In genomic region chr5:140342896-140343295, GRCh38 we compare ENCODE assay signal across 9 cellular contexts. TPM values are rescaled to one million over a fixed set of nuclear protein-coding genes. Genes with fewer than 3 reads are reported as not detected.
DNase-seq lines count a peak whose midpoint lies in the region; ATAC-seq and TF ChIP-seq lines count a peak whose summit lies in the region.
"Had no signal": no experiment of that assay in that cellular context is flagged by ENCODE, and none has a peak within 500 bp of the region (broad histone marks: within the 10 kb centered on the region; RNA-seq: fewer than 3 reads in every experiment).

No MANE protein-coding gene starts in this region.

- CTCF ChIA-PET in activated CD8-positive, alpha-beta memory T cell treated with anti-CD3 and anti-CD28 coated beads, Interleukin-2, amount 10 ng/mL, durations not matched to agents 7 days and 5 days (lab: Charles Lee): interaction anchor here (1.2 to 17.8 kb wide), 4 partner anchors 9 to 100 kb away, joined by 3 to 657 read pairs (median 14); no protein-coding TSS in a partner anchor

- H2AFZ ChIP-seq in OCI-LY1 (ENCODE audit: low read length): no peak overlapping the region

- H3K4me2 ChIP-seq in OCI-LY1 (ENCODE audit: low read length): peak overlapping the region; percentile 47

- intact Hi-C loops in dendritic cell treated with granulocyte-macrophage colony-stimulating factor and Interleukin-4, amounts not matched to agents 40 ng/mL and 50 ng/mL, for 4 days (cut with micrococcal nuclease): no loop called here
- intact Hi-C loops in posterior vena cava (cut with DNase I): loop anchor here in 1 of 2 donors (10.0 kb wide), 1 partner anchor 168 kb away; the partner anchor contains the start of gene CYSTM1

- peaks cover 39% of the 10 kb centered on the region; the same call in 1 of the 2 replicates for H3K36me3 ChIP-seq in OCI-LY1 (ENCODE audit: insufficient read depth, low read length)

- ATAC-seq in activated CD8-positive, alpha-beta memory T cell treated with anti-CD3 and anti-CD28 coated beads, Interleukin-2, amount 10 ng/mL, durations not matched to agents 7 days and 5 days: no peak
- peak; percentile 4 for ATAC-seq in stimulated activated naive CD8-positive, alpha-beta T cell treated with anti-CD3 and anti-CD28 coated beads, Interleukin-15, amount 100 ng/mL, for 72 hours
- no peak for ATAC-seq in GM19397 (IDR thresholded peaks at IDR 0.05; ENCODE audit: unreplicated experiment)
- no peak for ATAC-seq in HG03175 (IDR thresholded peaks at IDR 0.05; ENCODE audit: unreplicated experiment)

- peak overlapping the region; percentile 94 for H3K27ac Mint-ChIP-seq in activated CD8-positive, alpha-beta memory T cell treated with anti-CD3 and anti-CD28 coated beads, Interleukin-2, amount 10 ng/mL, durations not matched to agents 7 days and 5 days
- peak overlapping the region; percentile 83 for H3K27ac Mint-ChIP-seq in dendritic cell treated with granulocyte-macrophage colony-stimulating factor and Interleukin-4, amounts not matched to agents 40 ng/mL and 50 ng/mL, for 4 days
- H3K27ac Mint-ChIP-seq in stimulated activated naive CD8-positive, alpha-beta T cell treated with anti-CD3 and anti-CD28 coated beads, Interleukin-15, amount 100 ng/mL, for 72 hours: peak overlapping the region; percentile 92 to 97

- H3K9me2 ChIP-seq in OCI-LY1 (ENCODE audit: low read depth, low read length): no peaks in the 10 kb centered on the region

- H3K9me3 Mint-ChIP-seq in activated CD8-positive, alpha-beta memory T cell treated with anti-CD3 and anti-CD28 coated beads, Interleukin-2, amount 10 ng/mL, durations not matched to agents 7 days and 5 days (ENCODE audit: low read depth): no peaks in the 10 kb centered on the region
- H3K9me3 Mint-ChIP-seq in dendritic cell treated with granulocyte-macrophage colony-stimulating factor and Interleukin-4, amounts not matched to agents 40 ng/mL and 50 ng/mL, for 4 days: no peaks in the 10 kb centered on the region
- H3K9me3 Mint-ChIP-seq in stimulated activated naive CD8-positive, alpha-beta T cell treated with anti-CD3 and anti-CD28 coated beads, Interleukin-15, amount 100 ng/mL, for 72 hours: no peaks in the 10 kb centered on the region

- H3K9ac ChIP-seq in OCI-LY1 (ENCODE audit: low read length): peak overlapping the region; percentile 1; the same call in 1 of the 2 replicates

- peaks cover 16% of the 10 kb centered on the region; the same call in 1 of the 2 replicates for H3K79me2 ChIP-seq in OCI-LY1 (ENCODE audit: insufficient read depth, low read length)

- peak overlapping the region; percentile 80 for H3K4me3 Mint-ChIP-seq in activated CD8-positive, alpha-beta memory T cell treated with anti-CD3 and anti-CD28 coated beads, Interleukin-2, amount 10 ng/mL, durations not matched to agents 7 days and 5 days
- no peak overlapping the region for H3K4me3 Mint-ChIP-seq in dendritic cell treated with granulocyte-macrophage colony-stimulating factor and Interleukin-4, amounts not matched to agents 40 ng/mL and 50 ng/mL, for 4 days
- peak overlapping the region; percentile 75 to 87 for H3K4me3 Mint-ChIP-seq in stimulated activated naive CD8-positive, alpha-beta T cell treated with anti-CD3 and anti-CD28 coated beads, Interleukin-15, amount 100 ng/mL, for 72 hours

- H3K27ac ChIP-seq in OCI-LY1 (ENCODE audit: low read depth, low read length, poor library complexity, severe bottlenecking): peak overlapping the region; percentile 14

- H3F3A ChIP-seq in OCI-LY1 (ENCODE audit: insufficient read depth, low read length): no peaks in the 10 kb centered on the region

- DNase-seq in activated CD8-positive, alpha-beta memory T cell treated with anti-CD3 and anti-CD28 coated beads, Interleukin-2, amount 10 ng/mL, durations not matched to agents 7 days and 5 days: no peak
- no peak for DNase-seq in activated CD8-positive, alpha-beta memory T cell treated with anti-CD3 and anti-CD28 coated beads for 24 hours
- DNase-seq in stimulated activated naive CD8-positive, alpha-beta T cell treated with anti-CD3 and anti-CD28 coated beads, Interleukin-15, amount 100 ng/mL, for 72 hours: no peak
- DNase-seq in posterior vena cava (ENCODE audit: low spot score): no peak

- no peaks in the 10 kb centered on the region for H3K27me3 ChIP-seq in OCI-LY1 (ENCODE audit: insufficient read depth, low read length)

- H3K9me3 ChIP-seq in OCI-LY1 (ENCODE audit: low read length): no peaks in the 10 kb centered on the region

- no peak for TF ChIP-seq CTCF in OCI-LY1 (IDR thresholded peaks at IDR 0.05; ENCODE audit: low read length)

- H3K4me3 ChIP-seq in OCI-LY1 (ENCODE audit: low read depth, low read length, poor library complexity, severe bottlenecking): peak overlapping the region; percentile 15

- peaks cover 76% of the 10 kb centered on the region for H3K4me1 Mint-ChIP-seq in activated CD8-positive, alpha-beta memory T cell treated with anti-CD3 and anti-CD28 coated beads, Interleukin-2, amount 10 ng/mL, durations not matched to agents 7 days and 5 days
- H3K4me1 Mint-ChIP-seq in dendritic cell treated with granulocyte-macrophage colony-stimulating factor and Interleukin-4, amounts not matched to agents 40 ng/mL and 50 ng/mL, for 4 days (ENCODE audit: low read depth): peaks cover 76% of the 10 kb centered on the region
- H3K4me1 Mint-ChIP-seq in stimulated activated naive CD8-positive, alpha-beta T cell treated with anti-CD3 and anti-CD28 coated beads, Interleukin-15, amount 100 ng/mL, for 72 hours: peaks cover 70% of the 10 kb centered on the region

- peaks cover 52% of the 10 kb centered on the region for H3K4me1 ChIP-seq in OCI-LY1 (ENCODE audit: insufficient read depth, low read length, severe bottlenecking)

- H3K36me3 Mint-ChIP-seq in activated CD8-positive, alpha-beta memory T cell treated with anti-CD3 and anti-CD28 coated beads, Interleukin-2, amount 10 ng/mL, durations not matched to agents 7 days and 5 days: peaks cover 52% of the 10 kb centered on the region
- peaks cover 5% of the 10 kb centered on the region for H3K36me3 Mint-ChIP-seq in dendritic cell treated with granulocyte-macrophage colony-stimulating factor and Interleukin-4, amounts not matched to agents 40 ng/mL and 50 ng/mL, for 4 days (ENCODE audit: low read depth)

- no peaks in the 10 kb centered on the region for H4K20me1 ChIP-seq in OCI-LY1 (ENCODE audit: insufficient read depth, low read length)

- H3K27me3 Mint-ChIP-seq in activated CD8-positive, alpha-beta memory T cell treated with anti-CD3 and anti-CD28 coated beads, Interleukin-2, amount 10 ng/mL, durations not matched to agents 7 days and 5 days: no peaks in the 10 kb centered on the region
- peaks cover 2% of the 10 kb centered on the region for H3K27me3 Mint-ChIP-seq in dendritic cell treated with granulocyte-macrophage colony-stimulating factor and Interleukin-4, amounts not matched to agents 40 ng/mL and 50 ng/mL, for 4 days
- peaks cover 16% of the 10 kb centered on the region for H3K27me3 Mint-ChIP-seq in stimulated activated naive CD8-positive, alpha-beta T cell treated with anti-CD3 and anti-CD28 coated beads, Interleukin-15, amount 100 ng/mL, for 72 hours

RNA-seq across cellular contexts. Expression of gene HBEGF, which starts 3.5 kb away (rescaled TPM):
- total RNA-seq in activated CD8-positive, alpha-beta memory T cell treated with anti-CD3 and anti-CD28 coated beads, Interleukin-2, amount 10 ng/mL, durations not matched to agents 7 days and 5 days: 10 to 100 TPM; 10.7 to 13.5 TPM
- total RNA-seq in posterior vena cava: 1 to 10 TPM; 6.9 to 9.5 TPM

RNA-seq across cellular contexts. Expression of gene SLC4A9, which starts 17.1 kb away (rescaled TPM):
- under 1 TPM; 0.07 to 0.35 TPM for total RNA-seq in activated CD8-positive, alpha-beta memory T cell treated with anti-CD3 and anti-CD28 coated beads, Interleukin-2, amount 10 ng/mL, durations not matched to agents 7 days and 5 days
- not detected for total RNA-seq in posterior vena cava
- total RNA-seq: M059J had no signal

RNA-seq across cellular contexts. Expression of gene PFDN1, which starts 40.0 kb away (rescaled TPM):
- total RNA-seq in activated CD8-positive, alpha-beta memory T cell treated with anti-CD3 and anti-CD28 coated beads, Interleukin-2, amount 10 ng/mL, durations not matched to agents 7 days and 5 days: 10 to 100 TPM; 48.9 to 57.5 TPM
- total RNA-seq in posterior vena cava: 10 to 100 TPM; 38.2 to 46.2 TPM

RNA-seq across cellular contexts. Expression of gene ANKHD1, which starts 58.7 kb away (rescaled TPM):
- total RNA-seq in activated CD8-positive, alpha-beta memory T cell treated with anti-CD3 and anti-CD28 coated beads, Interleukin-2, amount 10 ng/mL, durations not matched to agents 7 days and 5 days: 100 to 1,000 TPM; 111 to 124 TPM
- total RNA-seq in posterior vena cava: 10 to 100 TPM; 90.8 to 93.2 TPM
